In genomic region chr4:129094347-129094746, GRCh38 we compare ENCODE assay signal across 2 cellular contexts.
TF ChIP-seq lines count a peak whose summit lies in the region.

No MANE protein-coding gene starts in this region.

TF ChIP-seq in K562, 482 proteins besides CTCF, POLR2A, EP300 and RAD21:
- TF ChIP-seq, protein P1, sequence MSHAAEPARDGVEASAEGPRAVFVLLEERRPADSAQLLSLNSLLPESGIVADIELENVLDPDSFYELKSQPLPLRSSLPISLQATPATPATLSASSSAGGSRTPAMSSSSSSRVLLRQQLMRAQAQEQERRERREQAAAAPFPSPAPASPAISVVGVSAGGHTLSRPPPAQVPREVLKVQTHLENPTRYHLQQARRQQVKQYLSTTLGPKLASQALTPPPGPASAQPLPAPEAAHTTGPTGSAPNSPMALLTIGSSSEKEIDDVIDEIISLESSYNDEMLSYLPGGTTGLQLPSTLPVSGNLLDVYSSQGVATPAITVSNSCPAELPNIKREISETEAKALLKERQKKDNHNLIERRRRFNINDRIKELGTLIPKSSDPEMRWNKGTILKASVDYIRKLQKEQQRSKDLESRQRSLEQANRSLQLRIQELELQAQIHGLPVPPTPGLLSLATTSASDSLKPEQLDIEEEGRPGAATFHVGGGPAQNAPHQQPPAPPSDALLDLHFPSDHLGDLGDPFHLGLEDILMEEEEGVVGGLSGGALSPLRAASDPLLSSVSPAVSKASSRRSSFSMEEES (CRISPR knock-in tag; IDR thresholded peaks at IDR 0.05) = no peak
- TF ChIP-seq CEBPG (CRISPR knock-in tag; IDR thresholded peaks at IDR 0.05) (no peak), CEBPG (tag; conservative IDR thresholded peaks at IDR 0.05 in 1 of 2, IDR thresholded peaks at IDR 0.05 in 1 of 2) (0 out of 4 replicates have a peak, but pooled peaks of 1 of the 2 experiments have one; percentile 27), FOXA3 (CRISPR knock-in tag; conservative IDR thresholded peaks at IDR 0.05 in 1 of 2, IDR thresholded peaks at IDR 0.05 in 1 of 2) (no peak), ZBTB43 (CRISPR knock-in tag; IDR thresholded peaks at IDR 0.05) (no peak)

TF ChIP-seq in HEK293T, 16 proteins besides CTCF, POLR2A, EP300 and RAD21 (continued from another document):
- TF ChIP-seq CTBP1 (IDR thresholded peaks at IDR 0.05; ENCODE audit: borderline replicate concordance) (no peak), ZNF384 (IDR thresholded peaks at IDR 0.05) (no peak), L3MBTL2 (conservative IDR thresholded peaks at IDR 0.05) (no peak)
TF ChIP-seq in HEK293T: peak in this region for 0.
